ENCODE assay signal across 23 cellular contexts in genomic region chr14:73133795-73134194, GRCh38. TPM values are rescaled to one million over a fixed set of nuclear protein-coding genes. Genes with fewer than 3 reads are reported as not detected.
DNase-seq lines count a peak whose midpoint lies in the region; ATAC-seq and TF ChIP-seq lines count a peak whose summit lies in the region.
"Had no signal": no experiment of that assay in that cellular context is flagged by ENCODE, and none has a peak within 500 bp of the region (broad histone marks: within the 10 kb centered on the region; RNA-seq: fewer than 3 reads in every experiment).

No MANE protein-coding gene starts in this region.

- peaks cover 18% of the 10 kb centered on the region for H3K36me3 Mint-ChIP-seq in neural crest cell (ENCODE audit: low read depth)

- DNase-seq in DMS53 (lab: John Stamatoyannopoulos, UW) = peak; percentile 11
- no peak for DNase-seq in DMS53 treated with DMSO at 0.1 percent for 48 hours (lab: John Stamatoyannopoulos, UW; ENCODE audit: unreplicated experiment)
- peak; percentile 20 for DNase-seq in M059J (ENCODE audit: low read depth)
- peak; percentile 19 to 28 for DNase-seq in erythroblast (lab: John Stamatoyannopoulos, UW)
- DNase-seq in neural crest cell (ENCODE audit: low read depth, low spot score) = no peak
- no peak for DNase-seq in left ventricle myocardium superior
- DNase-seq: 8988T, ACHN, BE2C, Calu3, GDM1, KBM-7, MM.1S, NCI-H2029 treated with DMSO at 0.1 percent for 48 hours, NCI-H446 treated with DMSO at 0.1 percent for 48 hours, NCI-H526, NCI-H82, Peyer's patch, SHP77 treated with DMSO at 0.1 percent for 48 hours, SW 1271 had no signal

- H3K4me1 Mint-ChIP-seq in neural crest cell = peaks cover 19% of the 10 kb centered on the region

- peak overlapping the region; percentile 54 for H3K4me3 Mint-ChIP-seq in neural crest cell
- H3K4me3 Mint-ChIP-seq: CD14-positive monocyte had no signal

- H3K27ac Mint-ChIP-seq in neural crest cell (ENCODE audit: unreplicated experiment) = no peak overlapping the region

- TF ChIP-seq POLR2A in erythroblast (IDR thresholded peaks at IDR 0.05; ENCODE audit: low read length) = no peak

- no peak for ATAC-seq in HG03135 (IDR thresholded peaks at IDR 0.05; ENCODE audit: unreplicated experiment)
- ATAC-seq in HG03432 (IDR thresholded peaks at IDR 0.05; ENCODE audit: unreplicated experiment) = no peak
- ATAC-seq in left ventricle myocardium superior = no peak

- H3K9me3 Mint-ChIP-seq in neural crest cell = peaks cover 19% of the 10 kb centered on the region

- intact Hi-C loops in left ventricle myocardium superior (cut with micrococcal nuclease) = no loop called here

- peaks cover 6% of the 10 kb centered on the region for H3K27me3 Mint-ChIP-seq in neural crest cell (ENCODE audit: low read depth)

- no peak for TF ChIP-seq CTCF in neural crest cell (conservative IDR thresholded peaks at IDR 0.05)

RNA-seq across cellular contexts. Expression of gene PSEN1, which starts 2.5 kb away (rescaled TPM):
- 34.6 and 44.9 TPM in 2 replicates for total RNA-seq in M059J (2014; rRNA removed; shearing (Covaris generic))
- total RNA-seq in neural crest cell (53.4 and 53.9 TPM in 2 replicates), left ventricle myocardium superior (24.1 TPM)

Comparison
In these comparisons a context has a peak if more than half of its experiments do, and no peak if none do; other contexts are left out.
1. DNase-seq: peak in DMS53 (single experiment), M059J (single experiment) and erythroblast (2 of 2); none in DMS53 treated with DMSO at 0.1 percent for 48 hours (single experiment), neural crest cell (single experiment) and left ventricle myocardium superior (single experiment).